In genomic region chr12:6944381-6945186, GRCh38 we compare ENCODE assay signal across 8 cellular contexts. TPM values are rescaled to one million over a fixed set of nuclear protein-coding genes. Genes with fewer than 3 reads are reported as not detected.
DNase-seq lines count a peak whose midpoint lies in the region; ATAC-seq and TF ChIP-seq lines count a peak whose summit lies in the region.

No MANE protein-coding gene starts in this region.

- H3K27me3 Mint-ChIP-seq in activated T-helper 17 cell treated with anti-CD3 and anti-CD28 coated beads, Interleukin-2, amount 50 U/mL, for 72 hours, result no peaks in the 10 kb centered on the region
- H3K27me3 Mint-ChIP-seq in naive thymus-derived CD4-positive, alpha-beta T cell, result no peaks in the 10 kb centered on the region

- peak overlapping the region; percentile 64 to 75 (median 70) for H3K4me3 ChIP-seq in fibroblast of lung (replicated peaks in 1 of 4; ENCODE audit: control extremely low read depth in 1 of 4, insufficient read depth in 1 of 4, low read depth in 3 of 4, low read length in 4 of 4)
- peak overlapping the region; percentile 94 for H3K4me3 ChIP-seq in naive thymus-derived CD4-positive, alpha-beta T cell (ENCODE audit: low read length)

- no peaks in the 10 kb centered on the region for H3K9me3 ChIP-seq in fibroblast of lung (ENCODE audit: control insufficient read depth, insufficient read depth, low read depth, low read length)
- no peaks in the 10 kb centered on the region for H3K9me3 ChIP-seq in naive thymus-derived CD4-positive, alpha-beta T cell (ENCODE audit: control insufficient read depth in 2 of 3, low read length in 3 of 3)

- intact Hi-C loops in naive thymus-derived CD4-positive, alpha-beta T cell (cut with micrococcal nuclease), result loop anchor here (1.0 kb wide), 13 partner anchors 8 to 169 kb away; partner anchors contain the start of genes C1R (in 2 of the 2), EMG1 (in 2 of the 2), LPCAT3 (in 2 of the 2) and PHB2 (in 2 of the 2)

- H3K27ac ChIP-seq in fibroblast of lung (ENCODE audit: insufficient read depth, low read length), result peak overlapping the region; percentile 94
- peak overlapping the region; percentile 95 for H3K27ac ChIP-seq in naive thymus-derived CD4-positive, alpha-beta T cell (ENCODE audit: low read depth, low read length)

- no peaks in the 10 kb centered on the region for H3K79me2 ChIP-seq in fibroblast of lung (ENCODE audit: control insufficient read depth, insufficient read depth, low read length)

- H3K4me1 Mint-ChIP-seq in activated T-helper 17 cell treated with anti-CD3 and anti-CD28 coated beads, Interleukin-2, amount 50 U/mL, for 72 hours, result peaks cover 33% of the 10 kb centered on the region
- H3K4me1 Mint-ChIP-seq in naive thymus-derived CD4-positive, alpha-beta T cell, result peaks cover 42 to 75% (median 60%) of the 10 kb centered on the region in 7 donors

- H3K36me3 ChIP-seq in fibroblast of lung (ENCODE audit: control insufficient read depth, insufficient read depth, low read length), result peaks cover 17% of the 10 kb centered on the region
- H3K36me3 ChIP-seq in naive thymus-derived CD4-positive, alpha-beta T cell (ENCODE audit: control insufficient read depth in 2 of 3, insufficient read depth in 3 of 3, low read length in 3 of 3), result peaks cover 0 to 9% (median 0%) of the 10 kb centered on the region in 3 experiments

- no peaks in the 10 kb centered on the region for H3K27me3 ChIP-seq in fibroblast of lung (ENCODE audit: control insufficient read depth, insufficient read depth, low read length)
- H3K27me3 ChIP-seq in naive thymus-derived CD4-positive, alpha-beta T cell (ENCODE audit: control insufficient read depth in 2 of 2, insufficient read depth in 2 of 2, low read length in 2 of 2), result no peaks in the 10 kb centered on the region

- peak; percentile 42 for ATAC-seq in GM21723 (IDR thresholded peaks at IDR 0.05; ENCODE audit: unreplicated experiment)
- peak; percentile 59 for ATAC-seq in activated T-helper 17 cell treated with anti-CD3 and anti-CD28 coated beads, Interleukin-2, amount 50 U/mL, for 72 hours (replicated peaks)
- peak; percentile 65 for ATAC-seq in naive thymus-derived CD4-positive, alpha-beta T cell

- peak overlapping the region; percentile 100 for H3K27ac Mint-ChIP-seq in activated T-helper 17 cell treated with anti-CD3 and anti-CD28 coated beads, Interleukin-2, amount 50 U/mL, for 72 hours
- H3K27ac Mint-ChIP-seq in naive thymus-derived CD4-positive, alpha-beta T cell, result peak overlapping the region; percentile 95 to 100 (median 98)

- H3K4me2 ChIP-seq in fibroblast of lung (ENCODE audit: extremely low read depth, insufficient read depth, low read length), result peak overlapping the region; percentile 95

- H3K4me3 Mint-ChIP-seq in activated T-helper 17 cell treated with anti-CD3 and anti-CD28 coated beads, Interleukin-2, amount 50 U/mL, for 72 hours, result peak overlapping the region; percentile 87
- peak overlapping the region; percentile 88 to 100 (median 96) for H3K4me3 Mint-ChIP-seq in naive thymus-derived CD4-positive, alpha-beta T cell

- TF ChIP-seq CTCF in fibroblast of lung (conservative IDR thresholded peaks at IDR 0.05 in 1 of 2, IDR thresholded peaks at IDR 0.05 in 1 of 2; ENCODE audit: low read depth in 1 of 2, low read length in 2 of 2), result peak; percentile 87 to 88

- DNase-seq in DMS53 (lab: John Stamatoyannopoulos, UW), result peak; percentile 100
- DNase-seq in Kasumi-1 (lab: John Stamatoyannopoulos, UW), result peak; percentile 65 to 78
- peak; percentile 98 for DNase-seq in RKO (ENCODE audit: low spot score)
- peak; percentile 91 to 93 for DNase-seq in fibroblast of lung (ENCODE audit: low read depth in 2 of 2)
- DNase-seq in naive thymus-derived CD4-positive, alpha-beta T cell, result peak; percentile 70 to 87 (median 84)
- DNase-seq in stimulated activated naive CD4-positive, alpha-beta T cell (lab: John Stamatoyannopoulos, UW), result peak; percentile 78 to 87 (median 80)

- CTCF ChIA-PET in naive thymus-derived CD4-positive, alpha-beta T cell (lab: Charles Lee), result interaction anchor here (0.6 to 11.7 kb wide), 19 partner anchors 8 to 166 kb away, joined by 3 to 460 read pairs (median 6); partner anchors contain the start of genes C1RL, LPCAT3 and USP5

- peaks cover 15% of the 10 kb centered on the region for H3K4me1 ChIP-seq in fibroblast of lung (ENCODE audit: control insufficient read depth, extremely low read depth, insufficient read depth, low read length)
- H3K4me1 ChIP-seq in naive thymus-derived CD4-positive, alpha-beta T cell (ENCODE audit: control insufficient read depth in 2 of 2, insufficient read depth in 2 of 2, low read length in 2 of 2), result peaks cover 56% of the 10 kb centered on the region in 2 donors

- H2AFZ ChIP-seq in fibroblast of lung (ENCODE audit: low read length), result no peak overlapping the region

- peaks cover 91% of the 10 kb centered on the region for H3K36me3 Mint-ChIP-seq in activated T-helper 17 cell treated with anti-CD3 and anti-CD28 coated beads, Interleukin-2, amount 50 U/mL, for 72 hours (ENCODE audit: low read depth)
- H3K36me3 Mint-ChIP-seq in naive thymus-derived CD4-positive, alpha-beta T cell, result peaks cover 0 to 11% (median 0%) of the 10 kb centered on the region in 5 donors

- H3K9me3 Mint-ChIP-seq in activated T-helper 17 cell treated with anti-CD3 and anti-CD28 coated beads, Interleukin-2, amount 50 U/mL, for 72 hours, result no peaks in the 10 kb centered on the region
- peaks cover 0 to 7% (median 0%) of the 10 kb centered on the region in 11 donors for H3K9me3 Mint-ChIP-seq in naive thymus-derived CD4-positive, alpha-beta T cell

- H4K20me1 ChIP-seq in fibroblast of lung (ENCODE audit: control insufficient read depth, extremely low read depth, insufficient read depth, low read length), result no peaks in the 10 kb centered on the region

- H3K9ac ChIP-seq in fibroblast of lung (ENCODE audit: insufficient read depth, low read length), result peak overlapping the region; percentile 81

- POLR2A ChIA-PET in naive thymus-derived CD4-positive, alpha-beta T cell (lab: Charles Lee), result interaction anchor here (0.6 to 21.6 kb wide), 29 partner anchors 7 to 696 kb away, joined by 3 to 1270 read pairs (median 7); partner anchors contain the start of genes ATN1, C1RL, COPS7A and EMG1

RNA-seq across cellular contexts. Expression of gene C12orf57, which starts 0.8 kb away (rescaled TPM):
- 100 to 1,000 TPM; 192 to 307 TPM for total RNA-seq in activated T-helper 17 cell treated with anti-CD3 and anti-CD28 coated beads, Interleukin-2, amount 50 U/mL, for 72 hours
- total RNA-seq in fibroblast of lung, result 107 and 177 TPM in 2 replicates
- polyA plus RNA-seq in fibroblast of lung, result 172 and 220 TPM in 2 replicates
- polyA plus RNA-seq in fibroblast of lung (2012), result 181 and 214 TPM in 2 replicates
- 60.1 and 67.8 TPM in 2 replicates for polyA minus RNA-seq in fibroblast of lung (ENCODE audit: low replicate concordance)
- 100 to 1,000 TPM; 148 to 592 (median 362) TPM for total RNA-seq in naive thymus-derived CD4-positive, alpha-beta T cell
- polyA plus RNA-seq in naive thymus-derived CD4-positive, alpha-beta T cell, result 100 to 1,000 TPM; 394 to 401 TPM

RNA-seq across cellular contexts. Expression of gene RNU7-1, which starts 1.0 kb away (rescaled TPM):
- not detected for total RNA-seq in activated T-helper 17 cell treated with anti-CD3 and anti-CD28 coated beads, Interleukin-2, amount 50 U/mL, for 72 hours
- total RNA-seq in fibroblast of lung, result not detected in 2 replicates
- not detected in 2 replicates for polyA plus RNA-seq in fibroblast of lung
- polyA plus RNA-seq in fibroblast of lung (2012), result not detected in 2 replicates
- polyA minus RNA-seq in fibroblast of lung (ENCODE audit: low replicate concordance), result not detected in 2 replicates
- not detected for total RNA-seq in naive thymus-derived CD4-positive, alpha-beta T cell
- polyA plus RNA-seq in naive thymus-derived CD4-positive, alpha-beta T cell, result not detected

RNA-seq across cellular contexts. Expression of gene PTPN6, which starts 6.6 kb away (rescaled TPM):
- 100 to 1,000 TPM; 134 to 223 TPM for total RNA-seq in activated T-helper 17 cell treated with anti-CD3 and anti-CD28 coated beads, Interleukin-2, amount 50 U/mL, for 72 hours
- total RNA-seq in fibroblast of lung, result 0.26 TPM in 1 of 2 replicates, not detected in the other
- 0.06 TPM in 1 of 2 replicates, not detected in the other for polyA plus RNA-seq in fibroblast of lung
- not detected in 2 replicates for polyA plus RNA-seq in fibroblast of lung (2012)
- 0.79 TPM in 1 of 2 replicates, not detected in the other for polyA minus RNA-seq in fibroblast of lung (ENCODE audit: low replicate concordance)
- total RNA-seq in naive thymus-derived CD4-positive, alpha-beta T cell, result 100 to 1,000 TPM; 141 to 390 (median 242) TPM
- polyA plus RNA-seq in naive thymus-derived CD4-positive, alpha-beta T cell, result 100 to 1,000 TPM; 210 to 387 TPM

RNA-seq across cellular contexts. Expression of gene ATN1, which starts 16.8 kb away (rescaled TPM):
- total RNA-seq in activated T-helper 17 cell treated with anti-CD3 and anti-CD28 coated beads, Interleukin-2, amount 50 U/mL, for 72 hours, result 10 to 100 TPM; 34.0 to 62.3 TPM
- 8.2 and 21.5 TPM in 2 replicates for total RNA-seq in fibroblast of lung
- polyA plus RNA-seq in fibroblast of lung, result 9.4 and 14.5 TPM in 2 replicates
- polyA plus RNA-seq in fibroblast of lung (2012), result 65.1 and 76.2 TPM in 2 replicates
- 192 and 200 TPM in 2 replicates for polyA minus RNA-seq in fibroblast of lung (ENCODE audit: low replicate concordance)
- 10 to 100 TPM; 29.5 to 42.2 (median 34.4) TPM for total RNA-seq in naive thymus-derived CD4-positive, alpha-beta T cell
- polyA plus RNA-seq in naive thymus-derived CD4-positive, alpha-beta T cell, result 1 to 10 TPM in 1 of 2 donors, under 1 TPM in 1; 0.95 to 2.0 TPM

RNA-seq across cellular contexts. Expression of gene PHB2, which starts 25.9 kb away (rescaled TPM):
- 100 to 1,000 TPM; 285 to 436 TPM for total RNA-seq in activated T-helper 17 cell treated with anti-CD3 and anti-CD28 coated beads, Interleukin-2, amount 50 U/mL, for 72 hours
- total RNA-seq in fibroblast of lung, result 112 and 169 TPM in 2 replicates
- 193 and 266 TPM in 2 replicates for polyA plus RNA-seq in fibroblast of lung
- 142 and 185 TPM in 2 replicates for polyA plus RNA-seq in fibroblast of lung (2012)
- 131 and 149 TPM in 2 replicates for polyA minus RNA-seq in fibroblast of lung (ENCODE audit: low replicate concordance)
- total RNA-seq in naive thymus-derived CD4-positive, alpha-beta T cell, result 100 to 1,000 TPM; 132 to 209 (median 146) TPM
- 100 to 1,000 TPM; 113 to 121 TPM for polyA plus RNA-seq in naive thymus-derived CD4-positive, alpha-beta T cell

Comparison
In these comparisons a context has a peak if more than half of its experiments do, and no peak if none do; other contexts are left out.
1. Peak in every context shown above with its lines: DNase-seq, ATAC-seq, H3K4me3 ChIP-seq and H3K27ac ChIP-seq.
2. RNA of gene PTPN6, which starts 6.6 kb away (total RNA-seq): 141 to 390 TPM in naive thymus-derived CD4-positive, alpha-beta T cell and 134 to 223 TPM in activated T-helper 17 cell treated with anti-CD3 and anti-CD28 coated beads, Interleukin-2, amount 50 U/mL, for 72 hours; 0.26 TPM in fibroblast of lung; every median in the first group is over 100 times any median in the second.